ENCODE assay signal across 17 cellular contexts in genomic region chr21:43743934-43744333, GRCh38.
"Had no signal": no experiment of that assay in that cellular context is flagged by ENCODE, and none has a peak within 500 bp of the region (broad histone marks: within the 10 kb centered on the region; RNA-seq: fewer than 3 reads in every experiment).

No MANE protein-coding gene starts in this region.

- DNase-seq: activated CD4-positive, alpha-beta memory T cell treated with anti-CD3 and anti-CD28 coated beads, Interleukin-2, amount 10 ng/mL, durations not matched to agents 7 days and 5 days; activated CD4-positive, alpha-beta T cell treated with anti-CD3 and anti-CD28 coated beads for 4 hours; activated CD4-positive, CD25-positive, alpha-beta regulatory T cell; activated T-cell treated with anti-CD3 and anti-CD28 coated beads for 4 hours; colonic mucosa; endodermal cell; head of caudate nucleus; hypothalamus; naive thymus-derived CD4-positive, alpha-beta T cell; psoas muscle; stimulated activated CD4-positive, alpha-beta T cell treated with anti-CD3 and anti-CD28 coated beads, Interleukin-4, amount 100 ng/mL, for 24 hours; substantia nigra; T-helper 9 cell; thyroid gland had no signal

- H3K9me3 Mint-ChIP-seq: activated CD4-positive, alpha-beta memory T cell treated with anti-CD3 and anti-CD28 coated beads, Interleukin-2, amount 10 ng/mL, durations not matched to agents 7 days and 5 days; endodermal cell; naive thymus-derived CD4-positive, alpha-beta T cell; stimulated activated naive CD8-positive, alpha-beta T cell treated with anti-CD3 and anti-CD28 coated beads, Interleukin-15, Interleukin-2, amounts not matched to agents 100 ng/mL and 50 ng/mL, for 24 hours had no signal

- H3K27ac Mint-ChIP-seq: activated CD4-positive, alpha-beta memory T cell treated with anti-CD3 and anti-CD28 coated beads, Interleukin-2, amount 10 ng/mL, durations not matched to agents 7 days and 5 days; activated naive CD8-positive, alpha-beta T cell; endodermal cell; stimulated activated naive CD8-positive, alpha-beta T cell treated with anti-CD3 and anti-CD28 coated beads, Interleukin-15, Interleukin-2, amounts not matched to agents 100 ng/mL and 50 ng/mL, for 24 hours had no signal

- H3K27me3 Mint-ChIP-seq: activated CD4-positive, alpha-beta memory T cell treated with anti-CD3 and anti-CD28 coated beads, Interleukin-2, amount 10 ng/mL, durations not matched to agents 7 days and 5 days; activated naive CD8-positive, alpha-beta T cell; naive thymus-derived CD4-positive, alpha-beta T cell; stimulated activated naive CD8-positive, alpha-beta T cell treated with anti-CD3 and anti-CD28 coated beads, Interleukin-15, Interleukin-2, amounts not matched to agents 100 ng/mL and 50 ng/mL, for 24 hours had no signal

- ATAC-seq: gastroesophageal sphincter; naive thymus-derived CD4-positive, alpha-beta T cell had no signal

- H3K4me3 Mint-ChIP-seq: activated CD4-positive, alpha-beta memory T cell treated with anti-CD3 and anti-CD28 coated beads, Interleukin-2, amount 10 ng/mL, durations not matched to agents 7 days and 5 days; activated naive CD8-positive, alpha-beta T cell; endodermal cell; naive thymus-derived CD4-positive, alpha-beta T cell; stimulated activated naive CD8-positive, alpha-beta T cell treated with anti-CD3 and anti-CD28 coated beads, Interleukin-15, Interleukin-2, amounts not matched to agents 100 ng/mL and 50 ng/mL, for 24 hours had no signal
